ENCODE assay signal across 8 cellular contexts in the genomic region with DNA sequence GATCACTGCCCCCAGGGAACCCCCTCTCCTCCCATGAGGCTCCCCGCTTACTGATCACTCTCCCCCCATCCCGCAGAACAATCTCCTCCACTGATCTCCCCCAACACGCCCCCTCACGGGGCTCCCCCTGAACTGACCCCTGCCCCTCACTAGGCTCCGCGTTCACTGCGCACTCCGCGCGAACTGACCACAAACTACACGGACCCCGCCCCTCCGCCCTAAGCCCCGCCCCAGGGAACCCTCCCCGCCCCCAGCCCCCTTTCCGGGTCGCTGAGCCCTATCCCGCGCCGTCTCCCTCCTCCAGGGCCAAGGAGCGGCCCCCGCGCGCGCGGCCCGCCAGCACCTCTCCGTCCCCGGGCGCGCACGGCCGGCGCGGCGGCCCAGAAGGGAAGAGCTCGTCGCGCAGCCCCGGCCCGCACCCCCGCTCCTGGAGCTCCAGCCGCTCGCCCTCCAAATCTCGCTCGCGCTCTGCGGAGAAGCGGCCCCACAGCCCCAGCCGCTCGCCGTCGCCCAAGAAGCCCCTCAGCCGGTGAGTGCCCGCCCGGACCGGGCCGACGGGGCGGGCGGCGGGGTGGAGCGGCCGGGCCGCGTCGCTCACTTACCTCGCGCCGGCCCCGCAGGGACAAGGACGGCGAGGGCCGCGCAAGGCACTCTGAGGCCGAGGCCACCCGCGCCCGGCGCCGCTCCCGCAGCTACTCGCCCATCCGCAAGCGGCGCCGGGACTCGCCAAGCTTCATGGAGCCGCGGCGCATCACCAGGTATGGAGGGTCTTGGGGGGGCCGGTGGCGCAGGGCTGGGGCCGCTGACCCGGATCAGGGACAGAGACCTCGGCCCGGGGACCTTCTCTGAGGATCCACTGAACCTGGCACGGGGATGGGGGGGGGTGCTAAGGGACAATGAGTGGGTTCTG. TPM values are rescaled to one million over a fixed set of nuclear protein-coding genes. Genes with fewer than 3 reads are reported as not detected.
A peak's percentile ranks its signal among the peaks of the same experiment; 100 is the strongest.
DNase-seq lines count a peak whose midpoint lies in the region; ATAC-seq and TF ChIP-seq lines count a peak whose summit lies in the region.

No MANE protein-coding gene starts in this region.

- no peaks in the 10 kb centered on the region for H3K9me3 ChIP-seq in CD4-positive, alpha-beta T cell (ENCODE audit: control insufficient read depth, low read length)
- H3K9me3 ChIP-seq in T-helper 17 cell (ENCODE audit: control insufficient read depth, low read length, poor library complexity, severe bottlenecking) (no peaks in the 10 kb centered on the region), ovary (no peaks in the 10 kb centered on the region)

- TF ChIP-seq POLR2A in ovary (IDR thresholded peaks at IDR 0.05) = no peak

- H3K27ac ChIP-seq in CD4-positive, alpha-beta T cell (ENCODE audit: low read depth, low read length) = no peak overlapping the region
- peak overlapping the region in 1 of 2 donors; percentile 85 for H3K27ac ChIP-seq in ovary

- no peaks in the 10 kb centered on the region for H3K4me1 Mint-ChIP-seq in CD4-positive, alpha-beta T cell (ENCODE audit: low read depth)
- peaks cover 16% of the 10 kb centered on the region for H3K4me1 Mint-ChIP-seq in T-helper 17 cell

- H3K27me3 Mint-ChIP-seq in CD4-positive, alpha-beta T cell = peaks cover 43% of the 10 kb centered on the region
- peaks cover 31% of the 10 kb centered on the region for H3K27me3 Mint-ChIP-seq in T-helper 17 cell

- peak; percentile 59 for ATAC-seq in CD4-positive, alpha-beta T cell (ENCODE audit: poor library complexity)
- ATAC-seq in T-helper 17 cell (peak; percentile 45), GM21447 (IDR thresholded peaks at IDR 0.05; ENCODE audit: unreplicated experiment) (no peak)

- POLR2A ChIA-PET in CD4-positive, alpha-beta T cell (lab: Charles Lee) = interaction anchor here (0.5 to 1.6 kb wide), 3 partner anchors 28 to 367 kb away, joined by 3 to 9 read pairs (median 3); partner anchors contain the start of gene POR

- peaks cover 2% of the 10 kb centered on the region for H3K4me1 ChIP-seq in ovary (ENCODE audit: insufficient read depth)

- WGBS in ovary, 3 donors = 2 to 3% (median 2%) methylated on average over 58 to 97 of the region's 98 CpGs

- no peaks in the 10 kb centered on the region for H3K36me3 ChIP-seq in ovary

- CTCF ChIA-PET in CD4-positive, alpha-beta T cell (lab: Charles Lee) = interaction anchor here (1.0 to 1.4 kb wide), 2 partner anchors 9 to 32 kb away, joined by 4 read pairs; no protein-coding TSS in a partner anchor

- DNase-seq in CD4-positive, alpha-beta T cell = no peak
- DNase-seq in T-helper 17 cell = peak in 1 of 3 donors; percentile 24
- no peak for DNase-seq in fibroblast of mammary gland (ENCODE audit: low read depth)
- peak; percentile 67 to 74 (median 73) for DNase-seq in ovary
- no peak for DNase-seq in SKM-1 treated with dmso at 0.1 percent for 144 hours (lab: John Stamatoyannopoulos, UW; ENCODE audit: unreplicated experiment)
- no peak for DNase-seq in germinal center (ENCODE audit: low spot score)
- no peak for DNase-seq in NCI-H524 (lab: John Stamatoyannopoulos, UW)

- H3K36me3 Mint-ChIP-seq in CD4-positive, alpha-beta T cell (ENCODE audit: low read depth) = no peaks in the 10 kb centered on the region
- peaks cover 8% of the 10 kb centered on the region for H3K36me3 Mint-ChIP-seq in T-helper 17 cell (ENCODE audit: low read depth)

- TF ChIP-seq CTCF in CD4-positive, alpha-beta T cell (IDR thresholded peaks at IDR 0.05) = no peak
- TF ChIP-seq CTCF in fibroblast of mammary gland (conservative IDR thresholded peaks at IDR 0.05; ENCODE audit: control insufficient read depth, insufficient read depth, low read depth, low read length) = no peak
- no peak for TF ChIP-seq CTCF in ovary (IDR thresholded peaks at IDR 0.05)

- no peak overlapping the region for H3K27ac Mint-ChIP-seq in CD4-positive, alpha-beta T cell
- no peak overlapping the region for H3K27ac Mint-ChIP-seq in T-helper 17 cell

- H3K27me3 ChIP-seq in CD4-positive, alpha-beta T cell (ENCODE audit: control insufficient read depth, insufficient read depth, low read length) = peaks cover 29% of the 10 kb centered on the region
- H3K27me3 ChIP-seq in ovary = no peaks in the 10 kb centered on the region

- intact Hi-C loops in CD4-positive, alpha-beta T cell (cut with DNase I, micrococcal nuclease) = loop anchor here in 1 of 2 experiments (5.0 kb wide), 1 partner anchor 35 kb away; no protein-coding TSS in a partner anchor
- intact Hi-C loops in ovary (cut with DNase I) = loop anchor here in 1 of 4 donors (10.0 kb wide), 1 partner anchor 98 kb away; no protein-coding TSS in a partner anchor

- peak overlapping the region; percentile 66 for H3K4me3 Mint-ChIP-seq in CD4-positive, alpha-beta T cell
- H3K4me3 Mint-ChIP-seq in T-helper 17 cell = peak overlapping the region; percentile 89

- no peak for TF ChIP-seq EP300 in ovary (IDR thresholded peaks at IDR 0.05)

- H3K9me3 Mint-ChIP-seq in CD4-positive, alpha-beta T cell = no peaks in the 10 kb centered on the region

- H3K4me3 ChIP-seq in fibroblast of mammary gland (ENCODE audit: control insufficient read depth, low read depth, low read length) (peak overlapping the region; percentile 27), ovary (peak overlapping the region; percentile 58)

RNA-seq across cellular contexts. Expression of gene HSPB1, which starts 19.9 kb away (rescaled TPM):
- 10 to 100 TPM; 38.0 to 38.6 TPM for total RNA-seq in CD4-positive, alpha-beta T cell
- 10 to 100 TPM; 25.8 to 33.2 TPM for total RNA-seq in T-helper 17 cell
- 100 to 1,000 TPM; 138 to 913 (median 503) TPM for total RNA-seq in ovary
- polyA plus RNA-seq in ovary = 100 to 1,000 TPM in 1 of 2 donors, 1 to 10 TPM in 1; 5.7 to 326 TPM

Comparison
In these comparisons a context has a peak if more than half of its experiments do, and no peak if none do; other contexts are left out.
1. DNase-seq: peak in ovary (5 of 5); none in CD4-positive, alpha-beta T cell (0 of 10), fibroblast of mammary gland (single experiment), SKM-1 treated with dmso at 0.1 percent for 144 hours (single experiment), germinal center (single experiment) and NCI-H524 (0 of 2).